In the genomic region with DNA sequence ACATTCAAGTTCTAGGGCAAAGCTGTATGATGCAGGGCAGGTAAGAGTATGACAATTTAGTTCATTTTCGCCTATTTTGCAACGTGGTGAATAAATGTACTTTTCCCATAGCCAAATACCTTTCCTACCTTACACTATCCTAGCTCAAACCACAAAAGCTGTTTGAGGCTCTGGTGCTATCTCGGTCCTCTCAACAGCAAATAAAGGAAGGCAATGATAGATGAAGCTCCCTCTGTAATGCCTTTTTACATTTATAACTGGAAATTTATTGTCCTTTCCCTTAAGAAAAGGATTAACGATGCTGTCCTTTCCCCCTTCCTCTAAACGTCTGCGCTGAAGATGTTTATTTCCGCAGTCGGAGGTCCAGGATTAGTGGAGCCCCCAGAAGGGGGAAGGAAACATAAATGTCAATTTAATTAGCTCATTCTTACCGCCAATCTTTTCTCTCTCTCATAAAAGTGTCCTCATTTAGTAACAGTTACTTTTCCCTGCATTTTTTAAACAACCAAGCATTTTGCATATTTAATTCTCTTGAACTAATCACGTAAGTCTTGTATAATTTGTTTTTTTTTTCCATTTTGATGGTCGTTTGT, we compare ENCODE assay signal across 1 cellular context.
TF ChIP-seq lines count a peak whose summit lies in the region.

No MANE protein-coding gene starts in this region.

TF ChIP-seq in HCT116, 20 proteins besides CTCF, POLR2A, EP300 and RAD21 (continued from another document):
- TF ChIP-seq ZBTB33 (IDR thresholded peaks at IDR 0.05; ENCODE audit: extremely low read depth, insufficient replicate concordance, low read length): no peak
- TF ChIP-seq TCF7L2 (IDR thresholded peaks at IDR 0.05; ENCODE audit: borderline replicate concordance, extremely low read depth, insufficient read depth, insufficient read length): no peak
